Comparison of ENCODE assay signal across 1 cellular context in genomic region chr20:32652739-32653526, GRCh38.
TF ChIP-seq lines count a peak whose summit lies in the region.

No MANE protein-coding gene starts in this region.

TF ChIP-seq in HepG2, 621 proteins besides CTCF, POLR2A, EP300 and RAD21 (continued from another document and continues in another):
- TF ChIP-seq ARID4A (CRISPR knock-in tag; IDR thresholded peaks at IDR 0.05; ENCODE audit: borderline replicate concordance) (peak; percentile 70; the same call in 1 of the 2 replicates), CC2D1A (CRISPR knock-in tag; IDR thresholded peaks at IDR 0.05) (no peak), ZFP36L2 (CRISPR knock-in tag; IDR thresholded peaks at IDR 0.05) (peak; percentile 96; the same call in 1 of the 2 replicates), ISX (CRISPR knock-in tag; conservative IDR thresholded peaks at IDR 0.05) (no peak; the same call in 1 of the 2 replicates), SIN3B (IDR thresholded peaks at IDR 0.05; ENCODE audit: low read length) (peak; percentile 30; the same call in 1 of the 2 replicates), EZH2 (conservative IDR thresholded peaks at IDR 0.05; ENCODE audit: low read depth, low read length) (no peak), ZNF687 (CRISPR knock-in tag; IDR thresholded peaks at IDR 0.05) (peak; percentile 96), STAG1 (CRISPR knock-in tag; IDR thresholded peaks at IDR 0.05) (peak; percentile 100), YY1 (IDR thresholded peaks at IDR 0.05; ENCODE audit: insufficient read depth, insufficient replicate concordance, low read depth, low read length) (peak; percentile 83), ZNF691 (CRISPR knock-in tag; IDR thresholded peaks at IDR 0.05; ENCODE audit: borderline replicate concordance, low read depth) (peak; percentile 94; the same call in 1 of the 2 replicates), ZNF619 (CRISPR knock-in tag; IDR thresholded peaks at IDR 0.05) (peak; percentile 100), ELF1 (CRISPR knock-in tag; IDR thresholded peaks at IDR 0.05) (peak; percentile 82), ZNF253 (CRISPR knock-in tag; IDR thresholded peaks at IDR 0.05; ENCODE audit: borderline replicate concordance) (no peak), FOSL2 (CRISPR knock-in tag; IDR thresholded peaks at IDR 0.05) (peak; percentile 74), ZNF136 (CRISPR knock-in tag; IDR thresholded peaks at IDR 0.05; ENCODE audit: low read depth) (0 out of 2 replicates have a peak, but pooled peaks have one; percentile 46), ZMAT3 (CRISPR knock-in tag; conservative IDR thresholded peaks at IDR 0.05) (0 out of 2 replicates have a peak, but pooled peaks have one; percentile 82), HMGXB4 (CRISPR knock-in tag; IDR thresholded peaks at IDR 0.05; ENCODE audit: borderline replicate concordance in 1 of 2, low read depth in 1 of 2) (peak; percentile 87 to 97), ZNF224 (CRISPR knock-in tag; IDR thresholded peaks at IDR 0.05) (no peak), MED1 (CRISPR knock-in tag; IDR thresholded peaks at IDR 0.05) (peak; percentile 94), BCL6 (CRISPR knock-in tag; IDR thresholded peaks at IDR 0.05) (peak; percentile 93), MAZ (IDR thresholded peaks at IDR 0.05; ENCODE audit: borderline replicate concordance, low read depth, low read length) (peak; percentile 96), MAZ (CRISPR knock-in tag; IDR thresholded peaks at IDR 0.05; ENCODE audit: low read depth) (peak; percentile 97), ZSCAN31 (CRISPR knock-in tag; IDR thresholded peaks at IDR 0.05; ENCODE audit: low read depth) (peak; percentile 99), U2AF2 (IDR thresholded peaks at IDR 0.05; ENCODE audit: low read depth, low read length) (no peak), GABPB1 (CRISPR knock-in tag; IDR thresholded peaks at IDR 0.05) (peak; percentile 85), KLF13 (CRISPR knock-in tag; IDR thresholded peaks at IDR 0.05) (0 out of 2 replicates have a peak, but pooled peaks have one; percentile 86), ZNF24 (IDR thresholded peaks at IDR 0.05) (peak; percentile 50; the same call in 1 of the 2 replicates), ZBED4 (CRISPR knock-in tag; IDR thresholded peaks at IDR 0.05; ENCODE audit: borderline replicate concordance) (0 out of 2 replicates have a peak, but pooled peaks have one; percentile 63), PTBP1 (IDR thresholded peaks at IDR 0.05; ENCODE audit: low read depth, low read length, poor library complexity, severe bottlenecking) (peak; percentile 64), MLX (CRISPR knock-in tag; IDR thresholded peaks at IDR 0.05) (peak; percentile 79)
